Comparison of ENCODE assay signal across 17 cellular contexts in genomic region chr4:158157412-158157811, GRCh38. TPM values are rescaled to one million over a fixed set of nuclear protein-coding genes. Genes with fewer than 3 reads are reported as not detected.
"Had no signal": no experiment of that assay in that cellular context is flagged by ENCODE, and none has a peak within 500 bp of the region (broad histone marks: within the 10 kb centered on the region; RNA-seq: fewer than 3 reads in every experiment).

No MANE protein-coding gene starts in this region.

- H3K4me3 ChIP-seq: cardiac muscle cell, lung, testis, vagina had no signal

- H3K27me3 ChIP-seq: cardiac muscle cell, testis, vagina had no signal

- H3K9me3 ChIP-seq: testis, vagina had no signal

- H3K9me3 Mint-ChIP-seq: activated naive CD8-positive, alpha-beta T cell treated with anti-CD3 and anti-CD28 coated beads for 36 hours; stimulated activated naive CD8-positive, alpha-beta T cell treated with anti-CD3 and anti-CD28 coated beads, Interleukin-15, Interleukin-2, amounts not matched to agents 100 ng/mL and 50 ng/mL, for 24 hours had no signal

- H3K4me3 Mint-ChIP-seq: activated naive CD8-positive, alpha-beta T cell treated with anti-CD3 and anti-CD28 coated beads for 36 hours; activated T-cell treated with anti-CD3 and anti-CD28 coated beads, Interleukin-2, amount 50 U/mL, for 72 hours; natural killer cell treated with Interleukin-12 subunit alpha and Interleukin-12 subunit beta and Interleukin-15 and Interleukin-18, amount 100 ng/mL, for 72 hours; stimulated activated naive CD8-positive, alpha-beta T cell treated with anti-CD3 and anti-CD28 coated beads, Interleukin-15, Interleukin-2, amounts not matched to agents 100 ng/mL and 50 ng/mL, for 24 hours had no signal

- H3K27me3 Mint-ChIP-seq: activated naive CD8-positive, alpha-beta T cell treated with anti-CD3 and anti-CD28 coated beads for 36 hours; natural killer cell treated with Interleukin-12 subunit alpha and Interleukin-12 subunit beta and Interleukin-15 and Interleukin-18, amount 100 ng/mL, for 72 hours had no signal

- H3K27ac Mint-ChIP-seq: activated naive CD8-positive, alpha-beta T cell treated with anti-CD3 and anti-CD28 coated beads for 36 hours; activated T-cell treated with anti-CD3 and anti-CD28 coated beads, Interleukin-2, amount 50 U/mL, for 72 hours; natural killer cell treated with Interleukin-12 subunit alpha and Interleukin-12 subunit beta and Interleukin-15 and Interleukin-18, amount 100 ng/mL, for 72 hours; stimulated activated naive CD8-positive, alpha-beta T cell treated with anti-CD3 and anti-CD28 coated beads, Interleukin-15, Interleukin-2, amounts not matched to agents 100 ng/mL and 50 ng/mL, for 24 hours had no signal

- H3K36me3 Mint-ChIP-seq: activated naive CD8-positive, alpha-beta T cell treated with anti-CD3 and anti-CD28 coated beads for 36 hours; natural killer cell treated with Interleukin-12 subunit alpha and Interleukin-12 subunit beta and Interleukin-15 and Interleukin-18, amount 100 ng/mL, for 72 hours had no signal

- H3K36me3 ChIP-seq: cardiac muscle cell, vagina had no signal

- H3K4me1 Mint-ChIP-seq: activated naive CD8-positive, alpha-beta T cell treated with anti-CD3 and anti-CD28 coated beads for 36 hours had no signal

- ATAC-seq: activated CD4-positive, CD25-positive, alpha-beta regulatory T cell treated with anti-CD3 and anti-CD28 coated beads, Interleukin-2, amount 50 U/mL, for 24 hours; activated T-cell treated with anti-CD3 and anti-CD28 coated beads, Interleukin-2, amount 50 U/mL, for 72 hours; natural killer cell treated with Interleukin-12 subunit alpha and Interleukin-12 subunit beta and Interleukin-15 and Interleukin-18, amount 100 ng/mL, for 72 hours had no signal

- H3K27ac ChIP-seq: cardiac muscle cell, epithelial cell of prostate, testis, vagina had no signal

- DNase-seq: activated CD4-positive, alpha-beta T cell treated with anti-CD3 and anti-CD28 coated beads, Interleukin-2, amount 50 U/mL, for 48 hours; activated gamma-delta T cell treated with Interleukin-2 at 50 U/mL for 16 hours; activated naive CD8-positive, alpha-beta T cell treated with anti-CD3 and anti-CD28 coated beads for 36 hours; activated T-cell treated with anti-CD3 and anti-CD28 coated beads, Interleukin-2, amount 50 U/mL, for 72 hours; aorta; effector memory CD4-positive, alpha-beta T cell; stimulated activated CD4-positive, alpha-beta T cell treated with anti-CD3 and anti-CD28 coated beads, Interleukin-15, amount 100 ng/mL, for 24 hours; stimulated activated CD4-positive, alpha-beta T cell treated with anti-CD3 and anti-CD28 coated beads, Interleukin-4, amount 100 ng/mL, for 24 hours; T-helper 2 cell; testis had no signal

RNA-seq across cellular contexts. Expression of gene GASK1B, which starts 15.4 kb away (rescaled TPM):
- total RNA-seq: activated naive CD8-positive, alpha-beta T cell treated with anti-CD3 and anti-CD28 coated beads for 36 hours; activated T-cell treated with anti-CD3 and anti-CD28 coated beads, Interleukin-2, amount 50 U/mL, for 72 hours; natural killer cell treated with Interleukin-12 subunit alpha and Interleukin-12 subunit beta and Interleukin-15 and Interleukin-18, amount 100 ng/mL, for 72 hours had no signal
